Comparison of ENCODE assay signal across 29 cellular contexts in genomic region chr17:39810939-39811728, GRCh38. TPM values are rescaled to one million over a fixed set of nuclear protein-coding genes. Genes with fewer than 3 reads are reported as not detected.
DNase-seq lines count a peak whose midpoint lies in the region; ATAC-seq, FAIRE-seq and TF ChIP-seq lines count a peak whose summit lies in the region.
"Had no signal": no experiment of that assay in that cellular context is flagged by ENCODE, and none has a peak within 500 bp of the region (broad histone marks: within the 10 kb centered on the region; RNA-seq: fewer than 3 reads in every experiment).

No MANE protein-coding gene starts in this region.

- FAIRE-seq in GM18507 (lab: Jason Lieb, UNC) (peak; percentile 71), D721Med (lab: Jason Lieb, UNC) (no peak), HTR-8/SVneo (lab: Jason Lieb, UNC) (no peak)
- FAIRE-seq: islet of Langerhans had no signal

- POLR2A ChIA-PET in activated CD8-positive, alpha-beta T cell treated with anti-CD3 and anti-CD28 coated beads for 36 hours (lab: Charles Lee): no interaction called here
- POLR2A ChIA-PET in activated CD8-positive, alpha-beta T cell treated with anti-CD3 and anti-CD28 coated beads, Interleukin-2, amount 10 ng/mL, durations not matched to agents 7 days and 5 days (lab: Charles Lee): no interaction called here

- intact Hi-C loops in activated CD8-positive, alpha-beta T cell treated with anti-CD3 and anti-CD28 coated beads for 36 hours (cut with micrococcal nuclease): loop anchor here (5.0 kb wide), 1 partner anchor 39 kb away; no protein-coding TSS in a partner anchor
- intact Hi-C loops in natural killer cell (cut with micrococcal nuclease) (no loop called here), aorta (cut with DNase I) (no loop called here)

- CTCF ChIA-PET in activated CD8-positive, alpha-beta T cell treated with anti-CD3 and anti-CD28 coated beads for 36 hours (lab: Charles Lee): interaction anchor here (2.7 kb wide), 1 partner anchor 8 kb away, joined by 7 read pairs; no protein-coding TSS in a partner anchor
- CTCF ChIA-PET in activated CD8-positive, alpha-beta T cell treated with anti-CD3 and anti-CD28 coated beads, Interleukin-2, amount 10 ng/mL, durations not matched to agents 7 days and 5 days (lab: Charles Lee): interaction anchor here (0.9 kb wide), 1 partner anchor 34 kb away, joined by 3 read pairs; no protein-coding TSS in a partner anchor

- H3K4me1 ChIP-seq in aorta (ENCODE audit: control insufficient read depth in 1 of 2, insufficient read depth in 2 of 2, low read length in 2 of 2): no peaks in the 10 kb centered on the region
- H3K4me1 ChIP-seq: A549, left lung had no signal

- no peaks in the 10 kb centered on the region for H3K27me3 Mint-ChIP-seq in activated CD8-positive, alpha-beta T cell treated with anti-CD3 and anti-CD28 coated beads for 36 hours
- no peaks in the 10 kb centered on the region for H3K27me3 Mint-ChIP-seq in activated CD8-positive, alpha-beta T cell treated with anti-CD3 and anti-CD28 coated beads, Interleukin-2, amount 10 ng/mL, durations not matched to agents 7 days and 5 days (ENCODE audit: low read depth)
- no peaks in the 10 kb centered on the region for H3K27me3 Mint-ChIP-seq in activated naive CD8-positive, alpha-beta T cell treated with anti-CD3 and anti-CD28 coated beads for 36 hours
- H3K27me3 Mint-ChIP-seq in natural killer cell (ENCODE audit: low read depth in 2 of 2): no peaks in the 10 kb centered on the region

- no peaks in the 10 kb centered on the region for H3K36me3 ChIP-seq in aorta (ENCODE audit: control insufficient read depth in 1 of 2, insufficient read depth in 2 of 2, low read length in 1 of 2)
- H3K36me3 ChIP-seq: brain microvascular endothelial cell, left lung had no signal

- no peaks in the 10 kb centered on the region for H3K9me3 ChIP-seq in aorta (ENCODE audit: control insufficient read depth, low read length)
- H3K9me3 ChIP-seq: A549, left lung had no signal

- H3K27me3 ChIP-seq in aorta (ENCODE audit: control insufficient read depth in 1 of 2, insufficient read depth in 2 of 2, low read length in 1 of 2): no peaks in the 10 kb centered on the region
- H3K27me3 ChIP-seq: left lung had no signal

- ATAC-seq in activated CD8-positive, alpha-beta T cell treated with anti-CD3 and anti-CD28 coated beads for 36 hours: no peak
- no peak for ATAC-seq in activated CD8-positive, alpha-beta T cell treated with anti-CD3 and anti-CD28 coated beads, Interleukin-2, amount 10 ng/mL, durations not matched to agents 7 days and 5 days
- ATAC-seq in natural killer cell: no peak
- ATAC-seq in aorta (ENCODE audit: low FRiP score): no peak
- ATAC-seq: A549, left lung, Right ventricle myocardium inferior had no signal

- no peak for TF ChIP-seq CTCF in activated CD8-positive, alpha-beta T cell treated with anti-CD3 and anti-CD28 coated beads for 36 hours (IDR thresholded peaks at IDR 0.05)
- TF ChIP-seq CTCF in natural killer cell (IDR thresholded peaks at IDR 0.05): no peak
- no peak for TF ChIP-seq CTCF in D721Med (IDR thresholded peaks at IDR 0.05; ENCODE audit: insufficient read depth, missing control alignments)

- no peak overlapping the region for H3K4me3 Mint-ChIP-seq in activated CD8-positive, alpha-beta T cell treated with anti-CD3 and anti-CD28 coated beads for 36 hours
- H3K4me3 Mint-ChIP-seq in activated CD8-positive, alpha-beta T cell treated with anti-CD3 and anti-CD28 coated beads, Interleukin-2, amount 10 ng/mL, durations not matched to agents 7 days and 5 days: no peak overlapping the region
- no peak overlapping the region for H3K4me3 Mint-ChIP-seq in activated naive CD8-positive, alpha-beta T cell treated with anti-CD3 and anti-CD28 coated beads for 36 hours
- H3K4me3 Mint-ChIP-seq in natural killer cell: peak overlapping the region; percentile 4
- H3K4me3 Mint-ChIP-seq: H9 had no signal

- no peak overlapping the region for H3K4me3 ChIP-seq in aorta (ENCODE audit: low read length in 2 of 2)
- H3K4me3 ChIP-seq: A549, left lung, PC-9 had no signal

- peak overlapping the region; percentile 58 for H3K27ac Mint-ChIP-seq in activated CD8-positive, alpha-beta T cell treated with anti-CD3 and anti-CD28 coated beads for 36 hours
- no peak overlapping the region for H3K27ac Mint-ChIP-seq in activated CD8-positive, alpha-beta T cell treated with anti-CD3 and anti-CD28 coated beads, Interleukin-2, amount 10 ng/mL, durations not matched to agents 7 days and 5 days
- peak overlapping the region; percentile 40 for H3K27ac Mint-ChIP-seq in activated naive CD8-positive, alpha-beta T cell treated with anti-CD3 and anti-CD28 coated beads for 36 hours
- peak overlapping the region; percentile 91 to 95 for H3K27ac Mint-ChIP-seq in natural killer cell
- H3K27ac Mint-ChIP-seq: H9 had no signal

- no peak overlapping the region for H3K27ac ChIP-seq in aorta (ENCODE audit: low read depth in 1 of 2, low read length in 2 of 2)
- H3K27ac ChIP-seq: A549, brain microvascular endothelial cell, epithelial cell of prostate, left lung, PC-9 had no signal

- no peaks in the 10 kb centered on the region for H3K9me3 Mint-ChIP-seq in activated CD8-positive, alpha-beta T cell treated with anti-CD3 and anti-CD28 coated beads for 36 hours
- no peaks in the 10 kb centered on the region for H3K9me3 Mint-ChIP-seq in activated CD8-positive, alpha-beta T cell treated with anti-CD3 and anti-CD28 coated beads, Interleukin-2, amount 10 ng/mL, durations not matched to agents 7 days and 5 days (ENCODE audit: insufficient read depth)
- H3K9me3 Mint-ChIP-seq in activated naive CD8-positive, alpha-beta T cell treated with anti-CD3 and anti-CD28 coated beads for 36 hours: no peaks in the 10 kb centered on the region
- H3K9me3 Mint-ChIP-seq in natural killer cell: no peaks in the 10 kb centered on the region
- H3K9me3 Mint-ChIP-seq: H9 had no signal

- peaks cover 69% of the 10 kb centered on the region for H3K4me1 Mint-ChIP-seq in activated CD8-positive, alpha-beta T cell treated with anti-CD3 and anti-CD28 coated beads for 36 hours (ENCODE audit: low read depth)
- H3K4me1 Mint-ChIP-seq in activated CD8-positive, alpha-beta T cell treated with anti-CD3 and anti-CD28 coated beads, Interleukin-2, amount 10 ng/mL, durations not matched to agents 7 days and 5 days (ENCODE audit: low read depth): peaks cover 58% of the 10 kb centered on the region
- H3K4me1 Mint-ChIP-seq in activated naive CD8-positive, alpha-beta T cell treated with anti-CD3 and anti-CD28 coated beads for 36 hours: peaks cover 68% of the 10 kb centered on the region
- peaks cover 62 to 65% of the 10 kb centered on the region in 2 donors for H3K4me1 Mint-ChIP-seq in natural killer cell

- no peak for DNase-seq in activated CD8-positive, alpha-beta T cell treated with anti-CD3 and anti-CD28 coated beads for 36 hours
- DNase-seq in activated CD8-positive, alpha-beta T cell treated with anti-CD3 and anti-CD28 coated beads, Interleukin-2, amount 10 ng/mL, durations not matched to agents 7 days and 5 days: no peak
- DNase-seq in GM18507 (ENCODE audit: extremely low spot score, insufficient read length, low read depth) (no peak), natural killer cell (no peak), D721Med (ENCODE audit: insufficient read length, low spot score) (no peak), aorta (no peak), HTR-8/SVneo (ENCODE audit: insufficient read length, low spot score) (no peak)
- no peak for DNase-seq in activated naive CD8-positive, alpha-beta T cell treated with anti-CD3 and anti-CD28 coated beads for 36 hours
- DNase-seq: activated CD4-positive, alpha-beta T cell treated with anti-CD3 and anti-CD28 coated beads, Interleukin-2, amount 50 U/mL, for 1 hour; activated CD8-positive, alpha-beta memory T cell treated with anti-CD3 and anti-CD28 coated beads, Interleukin-2, amount 50 U/mL, for 4 hours; activated effector memory CD4-positive, alpha-beta T cell treated with anti-CD3 and anti-CD28 coated beads, Interleukin-2, amount 50 U/mL, for 16 hours; brain microvascular endothelial cell; COR-L47; H9; left lung; NCI-H1436; NCI-H2171 treated with DMSO at 0.1 percent for 48 hours; NCI-H524; PC-9; trophoblast cell had no signal

- WGBS in aorta, 2 donors: 82 to 83% methylated on average over 4 of the region's 4 CpGs

- peaks cover 52% of the 10 kb centered on the region for H3K36me3 Mint-ChIP-seq in activated CD8-positive, alpha-beta T cell treated with anti-CD3 and anti-CD28 coated beads for 36 hours (ENCODE audit: low read depth)
- H3K36me3 Mint-ChIP-seq in activated CD8-positive, alpha-beta T cell treated with anti-CD3 and anti-CD28 coated beads, Interleukin-2, amount 10 ng/mL, durations not matched to agents 7 days and 5 days (ENCODE audit: low read depth): peaks cover 34% of the 10 kb centered on the region
- peaks cover 56% of the 10 kb centered on the region for H3K36me3 Mint-ChIP-seq in activated naive CD8-positive, alpha-beta T cell treated with anti-CD3 and anti-CD28 coated beads for 36 hours
- no peaks in the 10 kb centered on the region for H3K36me3 Mint-ChIP-seq in natural killer cell

RNA-seq across cellular contexts. Expression of gene IKZF3, which starts 53.0 kb away (rescaled TPM):
- total RNA-seq in activated CD8-positive, alpha-beta T cell treated with anti-CD3 and anti-CD28 coated beads for 36 hours: 10 to 100 TPM; 52.1 to 52.2 TPM
- 10 to 100 TPM; 31.1 to 31.9 TPM for total RNA-seq in activated CD8-positive, alpha-beta T cell treated with anti-CD3 and anti-CD28 coated beads, Interleukin-2, amount 10 ng/mL, durations not matched to agents 7 days and 5 days
- total RNA-seq in activated naive CD8-positive, alpha-beta T cell treated with anti-CD3 and anti-CD28 coated beads for 36 hours: 10 to 100 TPM; 43.9 to 44.6 TPM
- total RNA-seq in natural killer cell: 100 to 1,000 TPM; 134 to 162 (median 139) TPM
- 1 to 10 TPM; 1.7 to 2.8 TPM for total RNA-seq in aorta
- polyA plus RNA-seq in aorta: under 1 TPM; 0.03 to 0.75 TPM
- total RNA-seq: glomerular endothelial cell, myocyte had no signal
- polyA plus RNA-seq: A549 had no signal

RNA-seq across cellular contexts. Expression of gene ZPBP2, which starts 56.9 kb away (rescaled TPM):
- total RNA-seq in activated CD8-positive, alpha-beta T cell treated with anti-CD3 and anti-CD28 coated beads for 36 hours: not detected
- not detected for total RNA-seq in activated CD8-positive, alpha-beta T cell treated with anti-CD3 and anti-CD28 coated beads, Interleukin-2, amount 10 ng/mL, durations not matched to agents 7 days and 5 days
- total RNA-seq in activated naive CD8-positive, alpha-beta T cell treated with anti-CD3 and anti-CD28 coated beads for 36 hours: not detected
- not detected for total RNA-seq in natural killer cell
- total RNA-seq in aorta: not detected
- polyA plus RNA-seq in aorta: not detected
- total RNA-seq: glomerular endothelial cell, H9, HT-29, left lung, mesenteric fat pad, myocyte, omental fat pad, PC-9, Right ventricle myocardium inferior had no signal
- polyA plus RNA-seq: A549 had no signal

Comparison
In these comparisons a context has a peak if more than half of its experiments do, and no peak if none do; other contexts are left out.
1. RNA of gene IKZF3, which starts 53.0 kb away (total RNA-seq): 134 to 162 TPM in natural killer cell, 52.1 to 52.2 TPM in activated CD8-positive, alpha-beta T cell treated with anti-CD3 and anti-CD28 coated beads for 36 hours, 43.9 to 44.6 TPM in activated naive CD8-positive, alpha-beta T cell treated with anti-CD3 and anti-CD28 coated beads for 36 hours and 31.1 to 31.9 TPM in activated CD8-positive, alpha-beta T cell treated with anti-CD3 and anti-CD28 coated beads, Interleukin-2, amount 10 ng/mL, durations not matched to agents 7 days and 5 days; 1.7 to 2.8 TPM in aorta; every median in the first group is over 4 times any median in the second.